9 cellular contexts compared by ENCODE assay signal in genomic region chr9:129938291-129938979, GRCh38.
DNase-seq lines count a peak whose midpoint lies in the region; ATAC-seq and TF ChIP-seq lines count a peak whose summit lies in the region.
"Had no signal": no experiment of that assay in that cellular context is flagged by ENCODE, and none has a peak within 500 bp of the region (broad histone marks: within the 10 kb centered on the region; RNA-seq: fewer than 3 reads in every experiment).

No MANE protein-coding gene starts in this region.

- H3K36me3 ChIP-seq in SK-N-SH (replicated peaks in 1 of 2; ENCODE audit: control insufficient read depth in 1 of 2, insufficient read depth in 2 of 2, low read length in 1 of 2) (peaks cover 0 to 9% of the 10 kb centered on the region in 2 experiments), esophagus squamous epithelium (peaks cover 0 to 26% (median 3%) of the 10 kb centered on the region in 3 donors), sigmoid colon (peaks cover 0 to 11% (median 6%) of the 10 kb centered on the region in 4 donors), Caco-2 (ENCODE audit: control insufficient read depth, insufficient read depth, low read length) (no peaks in the 10 kb centered on the region)

- H2AFZ ChIP-seq in SK-N-SH (ENCODE audit: low read depth) = no peak overlapping the region

- TF ChIP-seq RAD21 in SK-N-SH (IDR thresholded peaks at IDR 0.05; ENCODE audit: low read length) = no peak

- no peaks in the 10 kb centered on the region for H3K9me2 ChIP-seq in SK-N-SH

- H3K4me1 ChIP-seq in SK-N-SH (ENCODE audit: control insufficient read depth in 1 of 2, insufficient read depth in 2 of 2, low read depth in 1 of 2, low read length in 1 of 2) (peaks cover 6 to 55% of the 10 kb centered on the region in 2 experiments), esophagus squamous epithelium (peaks cover 0 to 50% (median 21%) of the 10 kb centered on the region in 3 donors), sigmoid colon (peaks cover 0 to 65% (median 59%) of the 10 kb centered on the region in 4 donors), Caco-2 (no peaks in the 10 kb centered on the region)

- H3K4me2 ChIP-seq in SK-N-SH = peak overlapping the region; percentile 61

- POLR2A ChIA-PET in SK-N-SH (lab: Yijun Ruan, JAX) = no interaction called here
- POLR2A ChIA-PET in Caco-2 (lab: Charles Lee) = no interaction called here

- TF ChIP-seq POLR2A in esophagus squamous epithelium (IDR thresholded peaks at IDR 0.05) (no peak), sigmoid colon (IDR thresholded peaks at IDR 0.05) (no peak)

- H4K20me1 ChIP-seq in SK-N-SH (ENCODE audit: insufficient read depth) = no peaks in the 10 kb centered on the region

- no peaks in the 10 kb centered on the region for H3K27me3 Mint-ChIP-seq in Caco-2 (ENCODE audit: insufficient read depth, unreplicated experiment)

- H3K9me3 ChIP-seq in SK-N-SH = peaks cover 10% of the 10 kb centered on the region; the same call in 1 of the 2 replicates
- peaks cover 0 to 13% (median 11%) of the 10 kb centered on the region in 3 donors for H3K9me3 ChIP-seq in esophagus squamous epithelium
- H3K9me3 ChIP-seq in sigmoid colon = peaks cover 0 to 3% (median 0%) of the 10 kb centered on the region in 4 donors
- H3K9me3 ChIP-seq in Caco-2 = peaks cover 13% of the 10 kb centered on the region

- peak overlapping the region; percentile 67 to 89 for H3K27ac ChIP-seq in SK-N-SH (ENCODE audit: low read depth in 2 of 2, low read length in 1 of 2)
- H3K27ac ChIP-seq in esophagus squamous epithelium = peak overlapping the region; percentile 48 to 81 (median 72)
- peak overlapping the region; percentile 75 to 88 (median 82) for H3K27ac ChIP-seq in sigmoid colon

- no peaks in the 10 kb centered on the region for H3K9me3 Mint-ChIP-seq in Caco-2 (ENCODE audit: unreplicated experiment)

- no peak overlapping the region for H3K27ac Mint-ChIP-seq in Caco-2 (ENCODE audit: unreplicated experiment)

- intact Hi-C loops in esophagus squamous epithelium (cut with DNase I) (no loop called here), sigmoid colon (cut with DNase I) (no loop called here), Caco-2 (cut with micrococcal nuclease; ENCODE audit: unreplicated experiment) (no loop called here)

- BruUV-seq in Caco-2 (replicated peaks; lab: Mats Ljungman, UMichigan) = no TSS peak

- TF ChIP-seq EP300 in SK-N-SH (IDR thresholded peaks at IDR 0.05; ENCODE audit: borderline replicate concordance in 1 of 2, low read depth in 1 of 2, low read length in 1 of 2) (peak; percentile 29 to 85; a peak in 2 of 4 replicates), sigmoid colon (IDR thresholded peaks at IDR 0.05) (no peak)

- ATAC-seq in GM21447 (IDR thresholded peaks at IDR 0.05; ENCODE audit: unreplicated experiment) = no peak

- H3K79me2 ChIP-seq in SK-N-SH (ENCODE audit: insufficient read depth) = no peaks in the 10 kb centered on the region

- no peak overlapping the region for H3K4me3 Mint-ChIP-seq in Caco-2 (ENCODE audit: unreplicated experiment)

- DNase-seq in GM03348 (ENCODE audit: low spot score) (peak; percentile 68), SK-N-SH (no peak), esophagus squamous epithelium (lab: John Stamatoyannopoulos, UW) (no peak), sigmoid colon (no peak), Caco-2 (no peak), HPDE6-E6E7 (ENCODE audit: extremely low spot score) (no peak), nucleus accumbens (lab: John Stamatoyannopoulos, UW) (no peak)
- DNase-seq: SHP77 treated with DMSO at 0.1 percent for 48 hours had no signal

- TF ChIP-seq CTCF in SK-N-SH (IDR thresholded peaks at IDR 0.05) = no peak
- TF ChIP-seq CTCF in esophagus squamous epithelium (IDR thresholded peaks at IDR 0.05) = no peak
- no peak for TF ChIP-seq CTCF in sigmoid colon (IDR thresholded peaks at IDR 0.05)
- TF ChIP-seq CTCF in Caco-2 (IDR thresholded peaks at IDR 0.05; ENCODE audit: insufficient read depth in 1 of 2, low read depth in 1 of 2, low read length in 1 of 2, severe bottlenecking in 1 of 2, unreplicated experiment in 1 of 2) = no peak

- peak overlapping the region in 1 of 2 experiments; percentile 26; a peak in 2 of 4 replicates for H3K4me3 ChIP-seq in SK-N-SH (ENCODE audit: low read depth in 2 of 2, low read length in 1 of 2)
- H3K4me3 ChIP-seq in esophagus squamous epithelium = no peak overlapping the region
- H3K4me3 ChIP-seq in sigmoid colon = no peak overlapping the region
- H3K4me3 ChIP-seq in Caco-2 (ENCODE audit: low read depth, low read length) = no peak overlapping the region

- H3K4me1 Mint-ChIP-seq in Caco-2 (ENCODE audit: low read depth, unreplicated experiment) = no peaks in the 10 kb centered on the region

- H3K9ac ChIP-seq in SK-N-SH = peak overlapping the region; percentile 44; the same call in 1 of the 2 replicates

- H3K36me3 Mint-ChIP-seq in Caco-2 (ENCODE audit: insufficient read depth, unreplicated experiment) = peaks cover 16% of the 10 kb centered on the region

- H3F3A ChIP-seq in SK-N-SH (replicated peaks; ENCODE audit: insufficient read depth) = peaks cover 52% of the 10 kb centered on the region

- H3K27me3 ChIP-seq in SK-N-SH (ENCODE audit: insufficient read depth) = no peaks in the 10 kb centered on the region
- no peaks in the 10 kb centered on the region for H3K27me3 ChIP-seq in esophagus squamous epithelium
- H3K27me3 ChIP-seq in sigmoid colon = no peaks in the 10 kb centered on the region
- H3K27me3 ChIP-seq in Caco-2 (replicated peaks; ENCODE audit: control insufficient read depth, insufficient read depth, low read length) = no peaks in the 10 kb centered on the region

- WGBS in SK-N-SH (ENCODE audit: low lambda C conversion rate) = 29% methylated on average over 2 of the region's 2 CpGs
- 54 to 63% methylated on average over 2 of the region's 2 CpGs for WGBS in esophagus squamous epithelium, 2 donors
- 60 to 82% methylated on average over 2 of the region's 2 CpGs for WGBS in sigmoid colon, 2 donors

- CTCF ChIA-PET in SK-N-SH (lab: Yijun Ruan, JAX) (interaction anchor here (1.0 kb wide), 1 partner anchor 211 kb away, joined by 3 read pairs; no protein-coding TSS in a partner anchor), Caco-2 (lab: Charles Lee) (no interaction called here)

TF ChIP-seq in SK-N-SH, 30 proteins besides CTCF, POLR2A, EP300 and RAD21:
- TF ChIP-seq IRF3 (IDR thresholded peaks at IDR 0.05; ENCODE audit: low read depth, low read length) = no peak
- TF ChIP-seq POLR2AphosphoS5 (IDR thresholded peaks at IDR 0.05; ENCODE audit: low read depth, low read length) = peak; percentile 56; the same call in 1 of the 2 replicates
- TF ChIP-seq JUND (IDR thresholded peaks at IDR 0.05) = peak; percentile 57
- TF ChIP-seq SIN3A (IDR thresholded peaks at IDR 0.05; ENCODE audit: borderline replicate concordance, low read depth, low read length) = no peak
- peak; percentile 95 for TF ChIP-seq TEAD4 (IDR thresholded peaks at IDR 0.05; ENCODE audit: borderline replicate concordance, insufficient read depth)
- no peak for TF ChIP-seq FOXJ3 (CRISPR knock-in tag; IDR thresholded peaks at IDR 0.05)
- TF ChIP-seq EZH2phosphoT487 (IDR thresholded peaks at IDR 0.05; ENCODE audit: borderline replicate concordance, low read depth) = no peak
- TF ChIP-seq NFIC (IDR thresholded peaks at IDR 0.05; ENCODE audit: borderline replicate concordance) = peak; percentile 71
- TF ChIP-seq SMC3 (IDR thresholded peaks at IDR 0.05; ENCODE audit: low read depth, low read length) = no peak
- TF ChIP-seq, protein P1, sequence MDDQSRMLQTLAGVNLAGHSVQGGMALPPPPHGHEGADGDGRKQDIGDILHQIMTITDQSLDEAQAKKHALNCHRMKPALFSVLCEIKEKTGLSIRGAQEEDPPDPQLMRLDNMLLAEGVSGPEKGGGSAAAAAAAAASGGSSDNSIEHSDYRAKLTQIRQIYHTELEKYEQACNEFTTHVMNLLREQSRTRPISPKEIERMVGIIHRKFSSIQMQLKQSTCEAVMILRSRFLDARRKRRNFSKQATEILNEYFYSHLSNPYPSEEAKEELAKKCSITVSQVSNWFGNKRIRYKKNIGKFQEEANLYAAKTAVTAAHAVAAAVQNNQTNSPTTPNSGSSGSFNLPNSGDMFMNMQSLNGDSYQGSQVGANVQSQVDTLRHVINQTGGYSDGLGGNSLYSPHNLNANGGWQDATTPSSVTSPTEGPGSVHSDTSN (IDR thresholded peaks at IDR 0.05) = peak; percentile 83
- peak; percentile 93 for TF ChIP-seq TCF12 (IDR thresholded peaks at IDR 0.05)
- TF ChIP-seq MAX (IDR thresholded peaks at IDR 0.05; ENCODE audit: low read depth) = peak; percentile 50; the same call in 1 of the 2 replicates
TF ChIP-seq in SK-N-SH: peak in this region for 7.
